ENCODE assay signal across 1 cellular context in genomic region chrX:13253223-13253622, GRCh38.
TF ChIP-seq lines count a peak whose summit lies in the region.

No MANE protein-coding gene starts in this region.

TF ChIP-seq in GM12878, 131 proteins besides CTCF, POLR2A, EP300 and RAD21 (continued from another document):
- TF ChIP-seq PKNOX1 (IDR thresholded peaks at IDR 0.05) (no peak), EGR1 (IDR thresholded peaks at IDR 0.05; ENCODE audit: borderline replicate concordance in 1 of 2, low read depth in 2 of 2, low read length in 2 of 2) (no peak), SIN3A (IDR thresholded peaks at IDR 0.05; ENCODE audit: low read depth, low read length) (no peak), CREM (IDR thresholded peaks at IDR 0.05; ENCODE audit: low read depth) (0 out of 2 replicates have a peak, but pooled peaks have one; percentile 35), SKIL (IDR thresholded peaks at IDR 0.05; ENCODE audit: low read depth, poor library complexity, severe bottlenecking) (no peak), NFIC (IDR thresholded peaks at IDR 0.05; ENCODE audit: low read depth, low read length) (no peak), MEF2B (IDR thresholded peaks at IDR 0.05; ENCODE audit: partially characterized antibody, poor library complexity, severe bottlenecking) (no peak), BRCA1 (IDR thresholded peaks at IDR 0.05; ENCODE audit: low read depth, low read length) (no peak), CREB1 (IDR thresholded peaks at IDR 0.05; ENCODE audit: low read depth) (peak; percentile 60), SPI1 (IDR thresholded peaks at IDR 0.05; ENCODE audit: borderline replicate concordance, insufficient read depth, low read depth, low read length) (no peak), NR2F1 (conservative IDR thresholded peaks at IDR 0.05) (no peak), PBX3 (IDR thresholded peaks at IDR 0.05; ENCODE audit: insufficient replicate concordance, low read depth, low read length) (no peak), IKZF1 (conservative IDR thresholded peaks at IDR 0.05) (peak; percentile 32; the same call in 1 of the 2 replicates), ATF2 (IDR thresholded peaks at IDR 0.05; ENCODE audit: low read length) (peak; percentile 53; the same call in 1 of the 2 replicates), IKZF2 (IDR thresholded peaks at IDR 0.05) (peak; percentile 22 to 23; a peak in 2 of 4 replicates), HDGF (IDR thresholded peaks at IDR 0.05) (no peak), ZBTB4 (CRISPR knock-in tag; IDR thresholded peaks at IDR 0.05) (no peak), LARP7 (IDR thresholded peaks at IDR 0.05) (no peak), MLLT1 (IDR thresholded peaks at IDR 0.05) (0 out of 2 replicates have a peak, but pooled peaks have one; percentile 13), ESRRA (IDR thresholded peaks at IDR 0.05; ENCODE audit: low read length) (no peak), ASH2L (IDR thresholded peaks at IDR 0.05; ENCODE audit: borderline replicate concordance, low read depth) (no peak), USF1 (IDR thresholded peaks at IDR 0.05; ENCODE audit: borderline replicate concordance, extremely low read length, insufficient read depth, low read depth, low read length) (no peak), PAX5 (IDR thresholded peaks at IDR 0.05; ENCODE audit: borderline replicate concordance, low read depth, low read length) (peak; percentile 93), ZNF384 (IDR thresholded peaks at IDR 0.05; ENCODE audit: borderline replicate concordance, low read depth, low read length) (no peak), ATF7 (IDR thresholded peaks at IDR 0.05; ENCODE audit: low read depth) (peak; percentile 62), GABPA (IDR thresholded peaks at IDR 0.05; ENCODE audit: low read depth) (no peak)
